Comparison of ENCODE assay signal across 19 cellular contexts in genomic region chr2:46995844-46996243, GRCh38. TPM values are rescaled to one million over a fixed set of nuclear protein-coding genes. Genes with fewer than 3 reads are reported as not detected.
A peak's percentile ranks its signal among the peaks of the same experiment; 100 is the strongest.
DNase-seq lines count a peak whose midpoint lies in the region; ATAC-seq and TF ChIP-seq lines count a peak whose summit lies in the region.
"Had no signal": no experiment of that assay in that cellular context is flagged by ENCODE, and none has a peak within 500 bp of the region (broad histone marks: within the 10 kb centered on the region; RNA-seq: fewer than 3 reads in every experiment).

No MANE protein-coding gene starts in this region.

- H3K27ac ChIP-seq in breast epithelium, result no peak overlapping the region
- no peak overlapping the region for H3K27ac ChIP-seq in neuronal stem cell (replicated peaks; ENCODE audit: low read length)
- H3K27ac ChIP-seq in mammary epithelial cell (ENCODE audit: insufficient read depth, low read depth, low read length), result no peak overlapping the region
- H3K27ac ChIP-seq: A549, SJSA1 had no signal

- H3K27me3 Mint-ChIP-seq in MCF 10A (ENCODE audit: insufficient read depth, unreplicated experiment) (no peaks in the 10 kb centered on the region), T-helper 17 cell (no peaks in the 10 kb centered on the region)
- H3K27me3 Mint-ChIP-seq: B cell had no signal

- WGBS in neuronal stem cell (ENCODE audit: extremely low coverage in 2 of 2, insufficient read length in 2 of 2, insufficient replicate concordance in 1 of 2), 2 donors, result no CpG with 5 or more reads among the region's 6 CpGs
- 84% methylated on average over 6 of the region's 6 CpGs for WGBS in mammary epithelial cell (ENCODE audit: low coverage, missing lambda C conversion rate)

- no peak overlapping the region for H3K4me2 ChIP-seq in neuronal stem cell (ENCODE audit: insufficient read depth, low read length, poor library complexity, severe bottlenecking)
- no peak overlapping the region for H3K4me2 ChIP-seq in mammary epithelial cell (ENCODE audit: insufficient read depth, low read depth, low read length)
- H3K4me2 ChIP-seq: A549 had no signal

- H4K20me1 ChIP-seq in mammary epithelial cell (ENCODE audit: insufficient read depth, low read length), result no peaks in the 10 kb centered on the region

- DNase-seq in MCF 10A (ENCODE audit: unreplicated experiment) (no peak), breast epithelium (ENCODE audit: low spot score in 2 of 2) (no peak), T-helper 17 cell (no peak), neuronal stem cell (ENCODE audit: low spot score) (no peak), mammary epithelial cell (no peak)
- DNase-seq: EL, GF-D8, KG1, NCI-H1092 treated with DMSO at 0.1 percent for 48 hours, NCI-H2081, NCI-H2171 treated with DMSO at 0.1 percent for 48 hours, NCI-H446 treated with DMSO at 0.1 percent for 48 hours, NCI-H526 treated with DMSO at 0.1 percent for 48 hours had no signal

- peaks cover 65% of the 10 kb centered on the region for H3K36me3 Mint-ChIP-seq in MCF 10A (ENCODE audit: insufficient read depth, unreplicated experiment)
- H3K36me3 Mint-ChIP-seq in T-helper 17 cell (ENCODE audit: low read depth), result peaks cover 15% of the 10 kb centered on the region

- H3K9me3 Mint-ChIP-seq in MCF 10A (ENCODE audit: unreplicated experiment), result no peaks in the 10 kb centered on the region

- TF ChIP-seq CTCF in MCF 10A (IDR thresholded peaks at IDR 0.05; ENCODE audit: unreplicated experiment) (no peak), breast epithelium (IDR thresholded peaks at IDR 0.05) (no peak), mammary epithelial cell (conservative IDR thresholded peaks at IDR 0.05 in 1 of 2, IDR thresholded peaks at IDR 0.05 in 1 of 2; ENCODE audit: extremely low read depth in 1 of 2, insufficient read depth in 1 of 2, low read depth in 1 of 2, low read length in 2 of 2) (no peak)

- dilution Hi-C loops in mammary epithelial cell (cut with HindIII; ENCODE audit: low sequenced_read_pairs), result no loop called here

- H3K14ac ChIP-seq in neuronal stem cell (ENCODE audit: low read length), result no peak overlapping the region

- no peak overlapping the region for H3K4me3 ChIP-seq in breast epithelium
- H3K4me3 ChIP-seq in neuronal stem cell (ENCODE audit: low read length in 2 of 2), result no peak overlapping the region
- H3K4me3 ChIP-seq in mammary epithelial cell (replicated peaks in 1 of 3; ENCODE audit: insufficient read depth in 1 of 3, low read depth in 2 of 3, low read length in 3 of 3), result no peak overlapping the region
- H3K4me3 ChIP-seq: A549, SJSA1 had no signal

- H4K91ac ChIP-seq in neuronal stem cell (ENCODE audit: low read depth, low read length, poor library complexity), result no peak overlapping the region

- H3K9me3 ChIP-seq in breast epithelium (no peaks in the 10 kb centered on the region), T-helper 17 cell (ENCODE audit: control insufficient read depth, low read length, poor library complexity, severe bottlenecking) (no peaks in the 10 kb centered on the region), neuronal stem cell (replicated peaks in 1 of 2; ENCODE audit: control insufficient read depth in 2 of 2, insufficient read depth in 1 of 2, low read depth in 1 of 2, low read length in 2 of 2) (no peaks in the 10 kb centered on the region), mammary epithelial cell (replicated peaks; ENCODE audit: insufficient read depth, low read length) (no peaks in the 10 kb centered on the region)
- H3K9me3 ChIP-seq: A549, SJSA1 had no signal

- H3K27ac Mint-ChIP-seq in MCF 10A (ENCODE audit: low read depth, unreplicated experiment) (peak overlapping the region; percentile 80), T-helper 17 cell (peak overlapping the region; percentile 81)
- H3K27ac Mint-ChIP-seq: B cell had no signal

- H3K18ac ChIP-seq in neuronal stem cell (ENCODE audit: low read length), result no peak overlapping the region

- no peak overlapping the region for H3K4ac ChIP-seq in neuronal stem cell (ENCODE audit: low read length)

- H2BK5ac ChIP-seq in neuronal stem cell (ENCODE audit: low read length), result no peak overlapping the region

- CTCF ChIA-PET in MCF 10A (lab: Yijun Ruan, JAX), result interaction anchor here (0.9 kb wide), 1 partner anchor 9 kb away, joined by 3 read pairs; no protein-coding TSS in a partner anchor
- CTCF ChIA-PET in mammary epithelial cell (lab: Charles Lee; ENCODE audit: low non-redundant PET), result no interaction called here

- no peak overlapping the region for H2AK5ac ChIP-seq in neuronal stem cell (ENCODE audit: low read depth, low read length)

- no peaks in the 10 kb centered on the region for H3K4me1 ChIP-seq in breast epithelium
- no peaks in the 10 kb centered on the region for H3K4me1 ChIP-seq in neuronal stem cell (ENCODE audit: control insufficient read depth in 2 of 2, insufficient read depth in 1 of 2, low read depth in 1 of 2, low read length in 2 of 2)
- no peaks in the 10 kb centered on the region for H3K4me1 ChIP-seq in mammary epithelial cell (ENCODE audit: insufficient read depth, low read length)
- H3K4me1 ChIP-seq: A549, SJSA1 had no signal

- TF ChIP-seq POLR2A in breast epithelium (IDR thresholded peaks at IDR 0.05), result no peak

- H3K4me1 Mint-ChIP-seq in MCF 10A (ENCODE audit: insufficient read depth, unreplicated experiment) (no peaks in the 10 kb centered on the region), T-helper 17 cell (peaks cover 20% of the 10 kb centered on the region)

- BruUV-seq in MCF 10A (replicated peaks; lab: Mats Ljungman, UMichigan), result no TSS peak
- no TSS peak for BruUV-seq in mammary epithelial cell (replicated peaks; lab: Mats Ljungman, UMichigan)

- intact Hi-C loops in MCF 10A (cut with micrococcal nuclease) (no loop called here), breast epithelium (cut with DNase I; ENCODE audit: low total_unique reads) (loop anchor here (10.0 kb wide), 2 partner anchors 159 to 329 kb away; partner anchors contain the start of gene STPG4), mammary epithelial cell (cut with micrococcal nuclease) (no loop called here)

- ATAC-seq in T-helper 17 cell (no peak), GM21528 (IDR thresholded peaks at IDR 0.05; ENCODE audit: low FRiP score, unreplicated experiment) (no peak), GM21381 (IDR thresholded peaks at IDR 0.05; ENCODE audit: unreplicated experiment) (no peak)
- ATAC-seq: A549, Right ventricle myocardium inferior had no signal

- in situ Hi-C loops in mammary epithelial cell (cut with MboI; ENCODE audit: low sequenced_read_pairs in 2 of 2), result loop anchor here (10.0 kb wide), 2 partner anchors 319 to 329 kb away; no protein-coding TSS in a partner anchor

- H2AFZ ChIP-seq in neuronal stem cell (ENCODE audit: low read length), result no peak overlapping the region
- H2AFZ ChIP-seq in mammary epithelial cell (ENCODE audit: low read depth, low read length), result no peak overlapping the region

- no peak overlapping the region for H2BK12ac ChIP-seq in neuronal stem cell (ENCODE audit: low read length)

- H3K23ac ChIP-seq in neuronal stem cell (ENCODE audit: low read depth, low read length, poor library complexity), result no peak overlapping the region

- H3K27me3 ChIP-seq in breast epithelium (no peaks in the 10 kb centered on the region), neuronal stem cell (ENCODE audit: control insufficient read depth in 3 of 3, insufficient read depth in 3 of 3, low read depth in 1 of 3, low read length in 3 of 3) (no peaks in the 10 kb centered on the region), mammary epithelial cell (ENCODE audit: insufficient read depth, low read length) (no peaks in the 10 kb centered on the region)
- H3K27me3 ChIP-seq: SJSA1 had no signal

- POLR2A ChIA-PET in MCF 10A (lab: Yijun Ruan, JAX), result interaction anchor here (1.0 kb wide), 1 partner anchor 10 kb away, joined by 4 read pairs; no protein-coding TSS in a partner anchor

- no peak overlapping the region for H2BK15ac ChIP-seq in neuronal stem cell (ENCODE audit: low read length)

- no peaks in the 10 kb centered on the region for H3K79me2 ChIP-seq in mammary epithelial cell (ENCODE audit: insufficient read depth, low read length)

- peak overlapping the region; percentile 17 for H3K9ac ChIP-seq in neuronal stem cell (ENCODE audit: low read depth, low read length, poor library complexity)
- no peak overlapping the region for H3K9ac ChIP-seq in mammary epithelial cell (ENCODE audit: insufficient read depth, low read length)

- no peak overlapping the region for H2BK120ac ChIP-seq in neuronal stem cell (ENCODE audit: low read depth, low read length)

- H3K4me3 Mint-ChIP-seq in MCF 10A (ENCODE audit: unreplicated experiment), result no peak overlapping the region
- H3K4me3 Mint-ChIP-seq in T-helper 17 cell, result no peak overlapping the region
- H3K4me3 Mint-ChIP-seq: B cell had no signal

- no peak overlapping the region for H4K8ac ChIP-seq in neuronal stem cell (ENCODE audit: low read depth, low read length)

- H3K36me3 ChIP-seq in breast epithelium (peaks cover 4% of the 10 kb centered on the region), neuronal stem cell (replicated peaks in 1 of 2; ENCODE audit: control insufficient read depth in 2 of 2, insufficient read depth in 2 of 2, low read length in 2 of 2) (peaks cover 12 to 30% of the 10 kb centered on the region in 2 donors), mammary epithelial cell (ENCODE audit: insufficient read depth, low read length) (peaks cover 8% of the 10 kb centered on the region)

- H3K79me1 ChIP-seq in neuronal stem cell (ENCODE audit: low read depth, low read length), result no peaks in the 10 kb centered on the region

RNA-seq across cellular contexts. Expression of gene TTC7A, which starts 54.8 kb away (rescaled TPM):
- total RNA-seq in MCF 10A (2022) (23.2 and 24.8 TPM in 2 replicates), breast epithelium (10 to 100 TPM; 26.9 to 32.8 (median 31.0) TPM), T-helper 17 cell (10 to 100 TPM; 56.3 to 63.0 TPM), mammary epithelial cell (10 to 100 TPM; 26.3 to 32.5 TPM)
- polyA plus RNA-seq in neuronal stem cell (2013, experiment 1 of 2), result 12.6 TPM
- polyA plus RNA-seq in neuronal stem cell (2013, experiment 2 of 2), result 12.6 TPM
- polyA plus RNA-seq in mammary epithelial cell, result 22.8 TPM
- 72.9 TPM for polyA minus RNA-seq in mammary epithelial cell
